32 cellular contexts compared by ENCODE assay signal in the genomic region with DNA sequence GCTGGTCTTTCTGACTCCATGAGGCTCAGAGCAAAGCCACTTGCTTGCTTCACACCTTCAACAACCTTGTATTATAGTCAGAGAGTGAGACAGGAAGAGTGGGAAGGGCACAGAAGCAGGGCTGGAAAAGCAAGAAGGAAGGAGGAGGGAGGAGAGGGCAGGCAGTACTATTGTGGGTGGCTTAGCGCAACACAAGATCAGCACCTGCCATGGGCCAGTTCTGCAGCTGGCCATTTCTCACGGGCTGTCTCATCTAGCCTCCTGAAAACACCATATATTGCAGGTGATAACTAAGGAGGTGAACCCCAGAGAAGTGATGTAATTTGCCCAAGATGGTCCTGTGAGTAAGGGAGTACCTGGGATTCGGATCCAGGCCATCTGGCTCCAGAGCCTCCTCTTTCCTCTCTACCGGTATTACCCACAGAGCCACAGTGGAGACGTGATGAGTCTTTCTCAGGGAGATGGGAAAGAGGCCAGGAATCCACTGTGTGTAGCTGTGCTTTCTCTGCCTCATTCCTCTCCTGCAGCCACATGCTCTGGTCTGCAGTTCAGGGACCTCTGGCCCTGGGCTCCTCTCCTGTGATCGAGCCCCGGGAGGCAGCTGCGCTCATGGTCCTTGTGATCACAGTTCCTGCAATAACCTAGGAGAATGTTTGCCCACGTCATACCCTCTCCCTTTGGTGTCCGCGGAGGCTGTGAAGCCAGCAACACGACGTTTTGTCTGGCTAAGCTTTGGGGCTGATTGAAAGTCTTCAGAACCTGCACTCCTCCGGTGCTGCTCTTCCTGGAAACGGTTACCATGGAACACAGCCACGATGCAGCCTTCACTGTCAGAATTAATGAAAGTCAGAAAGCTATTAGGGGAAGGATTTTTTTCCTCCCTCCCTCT.
A peak's percentile ranks its signal among the peaks of the same experiment; 100 is the strongest.
DNase-seq lines count a peak whose midpoint lies in the region; ATAC-seq and TF ChIP-seq lines count a peak whose summit lies in the region.
"Had no signal": no experiment of that assay in that cellular context is flagged by ENCODE, and none has a peak within 500 bp of the region (broad histone marks: within the 10 kb centered on the region; RNA-seq: fewer than 3 reads in every experiment).

No MANE protein-coding gene starts in this region.

- peak overlapping the region; percentile 71 for H3K9ac ChIP-seq in neural cell (ENCODE audit: low read length)

- H3K27ac ChIP-seq in neural cell (ENCODE audit: low read length) (peak overlapping the region; percentile 95), tibial artery (no peak overlapping the region), brain microvascular endothelial cell (no peak overlapping the region)
- H3K27ac ChIP-seq: adrenal gland, C4-2B, left lung, neutrophil, prostate gland, sigmoid colon, transverse colon had no signal

- peaks cover 12 to 26% of the 10 kb centered on the region in 2 donors for H3K27me3 Mint-ChIP-seq in T-cell
- H3K27me3 Mint-ChIP-seq: activated CD4-positive, alpha-beta memory T cell treated with anti-CD3 and anti-CD28 coated beads, Interleukin-2, amount 10 ng/mL, durations not matched to agents 7 days and 5 days had no signal

- H3K27me3 ChIP-seq in neural cell (ENCODE audit: insufficient read depth, low read depth, low read length), result no peaks in the 10 kb centered on the region
- peaks cover 0 to 5% of the 10 kb centered on the region in 2 donors for H3K27me3 ChIP-seq in tibial artery
- H3K27me3 ChIP-seq in brain microvascular endothelial cell (replicated peaks), result no peaks in the 10 kb centered on the region
- H3K27me3 ChIP-seq: adrenal gland had no signal

- H3K4me3 ChIP-seq in neural cell (ENCODE audit: low read length) (peak overlapping the region; percentile 53), tibial artery (no peak overlapping the region), brain microvascular endothelial cell (ENCODE audit: low read depth, low read length) (no peak overlapping the region)
- H3K4me3 ChIP-seq: adrenal gland, left lung, MG63, prostate gland, sigmoid colon, transverse colon had no signal

- H3K4me1 ChIP-seq in tibial artery, result no peaks in the 10 kb centered on the region
- H3K4me1 ChIP-seq: adrenal gland, left lung, prostate gland, sigmoid colon, transverse colon had no signal

- H2AFZ ChIP-seq in neural cell (ENCODE audit: low read depth, low read length), result peak overlapping the region; percentile 59

- TF ChIP-seq CTCF in neural cell (IDR thresholded peaks at IDR 0.05; ENCODE audit: poor library complexity, severe bottlenecking), result no peak
- no peak for TF ChIP-seq CTCF in tibial artery (IDR thresholded peaks at IDR 0.05)
- no peak for TF ChIP-seq CTCF in brain microvascular endothelial cell (IDR thresholded peaks at IDR 0.05; ENCODE audit: low read depth, low read length, missing control alignments)

- POLR2A ChIA-PET in T-cell (lab: Charles Lee), result no interaction called here

- H3K79me2 ChIP-seq in neural cell (replicated peaks; ENCODE audit: insufficient read depth, low read length), result no peaks in the 10 kb centered on the region

- H3K4me1 Mint-ChIP-seq in T-cell, result no peaks in the 10 kb centered on the region
- H3K4me1 Mint-ChIP-seq: activated CD4-positive, alpha-beta memory T cell treated with anti-CD3 and anti-CD28 coated beads, Interleukin-2, amount 10 ng/mL, durations not matched to agents 7 days and 5 days; immature natural killer cell had no signal

- TF ChIP-seq EP300 in neural cell (conservative IDR thresholded peaks at IDR 0.05; ENCODE audit: poor library complexity, severe bottlenecking), result peak; percentile 89

- DNase-seq in NCI-H748 (lab: John Stamatoyannopoulos, UW; ENCODE audit: unreplicated experiment) (peak; percentile 54), NCI-H748 treated with DMSO at 0.1 percent for 48 hours (lab: John Stamatoyannopoulos, UW) (no peak), cerebellar nuclear complex (lab: John Stamatoyannopoulos, UW) (peak; percentile 64 to 84), tibial artery (no peak), brain microvascular endothelial cell (no peak), COLO829 (ENCODE audit: low spot score) (no peak), T-cell (no peak)
- DNase-seq: 8988T; activated CD4-positive, alpha-beta memory T cell treated with anti-CD3 and anti-CD28 coated beads, Interleukin-2, amount 10 ng/mL, durations not matched to agents 7 days and 5 days; activated CD8-positive, alpha-beta memory T cell treated with anti-CD3 and anti-CD28 coated beads, Interleukin-2, amount 50 U/mL, for 4 hours; activated naive CD4-positive, alpha-beta T cell treated with anti-CD3 and anti-CD28 coated beads for 36 hours; effector CD4-positive, alpha-beta T cell; immature natural killer cell; KG1; left lung; mesendoderm; MG63; NCI-H1105; NCI-H187 treated with DMSO at 0.1 percent for 48 hours; NCI-H82; SHP77 treated with DMSO at 0.1 percent for 48 hours; sigmoid colon; stimulated activated CD4-positive, alpha-beta T cell treated with anti-CD3 and anti-CD28 coated beads, Interleukin-12 subunit alpha, Interleukin-12 subunit beta, amount 100 ng/mL, for 4 hours; stimulated activated CD4-positive, alpha-beta T cell treated with anti-CD3 and anti-CD28 coated beads, Interleukin-2, amount 100 ng/mL, for 48 hours; SW 1271; T-helper 9 cell; transverse colon had no signal

- peaks cover 6% of the 10 kb centered on the region for H3F3A ChIP-seq in neural cell (ENCODE audit: insufficient read depth, low read length, poor library complexity, severe bottlenecking)

- no peak overlapping the region for H3K4me3 Mint-ChIP-seq in T-cell
- H3K4me3 Mint-ChIP-seq: activated CD4-positive, alpha-beta memory T cell treated with anti-CD3 and anti-CD28 coated beads, Interleukin-2, amount 10 ng/mL, durations not matched to agents 7 days and 5 days; activated naive CD4-positive, alpha-beta T cell treated with anti-CD3 and anti-CD28 coated beads for 36 hours; immature natural killer cell had no signal

- no peaks in the 10 kb centered on the region for H3K9me2 ChIP-seq in neural cell (ENCODE audit: insufficient read depth, low read length)

- CTCF ChIA-PET in T-cell (lab: Charles Lee), result no interaction called here

- intact Hi-C loops in tibial artery (cut with DNase I; ENCODE audit: low total_unique reads), result no loop called here

- peak; percentile 50 for TF ChIP-seq RAD21 in neural cell (conservative IDR thresholded peaks at IDR 0.05)

- H3K9me3 Mint-ChIP-seq in T-cell, result no peaks in the 10 kb centered on the region
- H3K9me3 Mint-ChIP-seq: immature natural killer cell had no signal

- in situ Hi-C loops in brain microvascular endothelial cell (cut with HindIII; ENCODE audit: low pct_ligation_motif_present, low sequenced_read_pairs), result no loop called here

- peak overlapping the region; percentile 57 for H3K4me2 ChIP-seq in neural cell (ENCODE audit: low read length)

- no peaks in the 10 kb centered on the region for H4K20me1 ChIP-seq in neural cell (ENCODE audit: insufficient read depth)

- no peak for ATAC-seq in T-cell (replicated peaks in 1 of 4)
- ATAC-seq: left lung had no signal

- H3K27ac Mint-ChIP-seq in T-cell, result no peak overlapping the region
- H3K27ac Mint-ChIP-seq: activated CD4-positive, alpha-beta memory T cell treated with anti-CD3 and anti-CD28 coated beads, Interleukin-2, amount 10 ng/mL, durations not matched to agents 7 days and 5 days; activated naive CD4-positive, alpha-beta T cell treated with anti-CD3 and anti-CD28 coated beads for 36 hours; immature natural killer cell had no signal

- H3K9me3 ChIP-seq in neural cell (ENCODE audit: low read length) (no peaks in the 10 kb centered on the region), tibial artery (no peaks in the 10 kb centered on the region)
- H3K9me3 ChIP-seq: adrenal gland, left lung, MG63, neutrophil, prostate gland, sigmoid colon, transverse colon had no signal

- H3K36me3 ChIP-seq in neural cell (ENCODE audit: insufficient read depth, low read length) (no peaks in the 10 kb centered on the region), tibial artery (no peaks in the 10 kb centered on the region), brain microvascular endothelial cell (replicated peaks) (no peaks in the 10 kb centered on the region)
- H3K36me3 ChIP-seq: adrenal gland, left lung, MG63, neutrophil, prostate gland, sigmoid colon, transverse colon had no signal

- no peaks in the 10 kb centered on the region for H3K36me3 Mint-ChIP-seq in T-cell
- H3K36me3 Mint-ChIP-seq: immature natural killer cell had no signal

TF ChIP-seq in neural cell, 6 proteins besides CTCF, POLR2A, EP300 and RAD21:
- TF ChIP-seq, protein P1, sequence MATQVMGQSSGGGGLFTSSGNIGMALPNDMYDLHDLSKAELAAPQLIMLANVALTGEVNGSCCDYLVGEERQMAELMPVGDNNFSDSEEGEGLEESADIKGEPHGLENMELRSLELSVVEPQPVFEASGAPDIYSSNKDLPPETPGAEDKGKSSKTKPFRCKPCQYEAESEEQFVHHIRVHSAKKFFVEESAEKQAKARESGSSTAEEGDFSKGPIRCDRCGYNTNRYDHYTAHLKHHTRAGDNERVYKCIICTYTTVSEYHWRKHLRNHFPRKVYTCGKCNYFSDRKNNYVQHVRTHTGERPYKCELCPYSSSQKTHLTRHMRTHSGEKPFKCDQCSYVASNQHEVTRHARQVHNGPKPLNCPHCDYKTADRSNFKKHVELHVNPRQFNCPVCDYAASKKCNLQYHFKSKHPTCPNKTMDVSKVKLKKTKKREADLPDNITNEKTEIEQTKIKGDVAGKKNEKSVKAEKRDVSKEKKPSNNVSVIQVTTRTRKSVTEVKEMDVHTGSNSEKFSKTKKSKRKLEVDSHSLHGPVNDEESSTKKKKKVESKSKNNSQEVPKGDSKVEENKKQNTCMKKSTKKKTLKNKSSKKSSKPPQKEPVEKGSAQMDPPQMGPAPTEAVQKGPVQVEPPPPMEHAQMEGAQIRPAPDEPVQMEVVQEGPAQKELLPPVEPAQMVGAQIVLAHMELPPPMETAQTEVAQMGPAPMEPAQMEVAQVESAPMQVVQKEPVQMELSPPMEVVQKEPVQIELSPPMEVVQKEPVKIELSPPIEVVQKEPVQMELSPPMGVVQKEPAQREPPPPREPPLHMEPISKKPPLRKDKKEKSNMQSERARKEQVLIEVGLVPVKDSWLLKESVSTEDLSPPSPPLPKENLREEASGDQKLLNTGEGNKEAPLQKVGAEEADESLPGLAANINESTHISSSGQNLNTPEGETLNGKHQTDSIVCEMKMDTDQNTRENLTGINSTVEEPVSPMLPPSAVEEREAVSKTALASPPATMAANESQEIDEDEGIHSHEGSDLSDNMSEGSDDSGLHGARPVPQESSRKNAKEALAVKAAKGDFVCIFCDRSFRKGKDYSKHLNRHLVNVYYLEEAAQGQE (IDR thresholded peaks at IDR 0.05; ENCODE audit: borderline replicate concordance), result peak; percentile 81
- TF ChIP-seq POLR2AphosphoS5 (IDR thresholded peaks at IDR 0.05) (no peak), MXI1 (conservative IDR thresholded peaks at IDR 0.05; ENCODE audit: poor library complexity, severe bottlenecking) (peak; percentile 41), TAF1 (IDR thresholded peaks at IDR 0.05; ENCODE audit: low read depth) (peak; percentile 41), SMC3 (conservative IDR thresholded peaks at IDR 0.05; ENCODE audit: poor library complexity) (peak; percentile 27), EZH2 (IDR thresholded peaks at IDR 0.05; ENCODE audit: borderline replicate concordance, insufficient read depth, low read length, poor library complexity, severe bottlenecking) (no peak)

Comparison
In these comparisons a context has a peak if more than half of its experiments do, and no peak if none do; other contexts are left out.
1. DNase-seq: peak in NCI-H748 (single experiment) and cerebellar nuclear complex (2 of 2); none in NCI-H748 treated with DMSO at 0.1 percent for 48 hours (single experiment), tibial artery (0 of 2), brain microvascular endothelial cell (single experiment), COLO829 (single experiment) and T-cell (0 of 34).